ENCODE assay signal across 9 cellular contexts in genomic region chr1:2290171-2290578, GRCh38.
DNase-seq lines count a peak whose midpoint lies in the region; ATAC-seq, FAIRE-seq and TF ChIP-seq lines count a peak whose summit lies in the region.
"Had no signal": no experiment of that assay in that cellular context is flagged by ENCODE, and none has a peak within 500 bp of the region (broad histone marks: within the 10 kb centered on the region; RNA-seq: fewer than 3 reads in every experiment).

No MANE protein-coding gene starts in this region.

- no peaks in the 10 kb centered on the region for H3K9me3 ChIP-seq in BLaER1 treated with 17β-estradiol and CSF1 and Interleukin-3, amounts not matched to agents 10 nM and 100 nM (replicated peaks in 1 of 11)
- H3K9me3 ChIP-seq in heart right ventricle (no peaks in the 10 kb centered on the region), tibial artery (no peaks in the 10 kb centered on the region), hepatocyte (ENCODE audit: low read depth) (no peaks in the 10 kb centered on the region)

- H3K27me3 ChIP-seq in BLaER1 treated with 17β-estradiol and CSF1 and Interleukin-3, amounts not matched to agents 10 nM and 100 nM = peaks cover 0 to 52% (median 26%) of the 10 kb centered on the region in 11 experiments; a peak in 14 of 22 replicates
- no peaks in the 10 kb centered on the region for H3K27me3 ChIP-seq in heart right ventricle
- no peaks in the 10 kb centered on the region for H3K27me3 ChIP-seq in tibial artery
- H3K27me3 ChIP-seq in hepatocyte = no peaks in the 10 kb centered on the region

- H4K20me1 ChIP-seq in BLaER1 treated with 17β-estradiol and CSF1 and Interleukin-3, amounts not matched to agents 10 nM and 100 nM = peaks cover 71 to 96% (median 80%) of the 10 kb centered on the region in 11 experiments
- peaks cover 82% of the 10 kb centered on the region for H4K20me1 ChIP-seq in hepatocyte (ENCODE audit: insufficient read depth, poor library complexity, severe bottlenecking)

- WGBS in heart right ventricle, 2 donors = 43 to 62% methylated on average over 7 of the region's 7 CpGs
- 78% methylated on average over 7 of the region's 7 CpGs for WGBS in hepatocyte (ENCODE audit: low lambda C conversion rate, missing lambda C conversion rate)

- ATAC-seq in GM21529 (IDR thresholded peaks at IDR 0.05; ENCODE audit: unreplicated experiment) (peak; percentile 24), heart right ventricle (peak; percentile 7 to 28 (median 13)), HG02970 (IDR thresholded peaks at IDR 0.05; ENCODE audit: low FRiP score, unreplicated experiment) (no peak)

- no peak for FAIRE-seq in GM19239 (lab: Jason Lieb, UNC)
- FAIRE-seq: colon had no signal

- peaks cover 0 to 22% (median 0%) of the 10 kb centered on the region in 11 experiments; a peak in 5 of 22 replicates for H3K36me3 ChIP-seq in BLaER1 treated with 17β-estradiol and CSF1 and Interleukin-3, amounts not matched to agents 10 nM and 100 nM
- peaks cover 0 to 2% (median 0%) of the 10 kb centered on the region in 9 donors for H3K36me3 ChIP-seq in heart right ventricle
- H3K36me3 ChIP-seq in tibial artery = no peaks in the 10 kb centered on the region
- no peaks in the 10 kb centered on the region for H3K36me3 ChIP-seq in hepatocyte (replicated peaks; ENCODE audit: insufficient read depth, low read depth)

- TF ChIP-seq CTCF in heart right ventricle (IDR thresholded peaks at IDR 0.05) (no peak), tibial artery (IDR thresholded peaks at IDR 0.05) (no peak), hepatocyte (IDR thresholded peaks at IDR 0.05; ENCODE audit: poor library complexity) (no peak)

- H3K4me2 ChIP-seq in BLaER1 treated with 17β-estradiol and CSF1 and Interleukin-3, amounts not matched to agents 10 nM and 100 nM = peak overlapping the region; percentile 87 to 100 (median 97)
- no peak overlapping the region for H3K4me2 ChIP-seq in hepatocyte

- H3K27ac ChIP-seq in BLaER1 treated with 17β-estradiol and CSF1 and Interleukin-3, amounts not matched to agents 10 nM and 100 nM = peak overlapping the region; percentile 69 to 98 (median 90); a peak in 21 of 22 replicates
- peak overlapping the region; percentile 56 to 93 (median 77) for H3K27ac ChIP-seq in heart right ventricle
- peak overlapping the region; percentile 59 to 62 for H3K27ac ChIP-seq in tibial artery
- H3K27ac ChIP-seq in hepatocyte = no peak overlapping the region

- H3K79me2 ChIP-seq in hepatocyte = peaks cover 99% of the 10 kb centered on the region

- H2AFZ ChIP-seq in hepatocyte = no peak overlapping the region

- peaks cover 67 to 97% (median 80%) of the 10 kb centered on the region in 10 experiments for H3K4me1 ChIP-seq in BLaER1 treated with 17β-estradiol and CSF1 and Interleukin-3, amounts not matched to agents 10 nM and 100 nM
- peaks cover 42 to 92% (median 78%) of the 10 kb centered on the region in 9 donors for H3K4me1 ChIP-seq in heart right ventricle
- H3K4me1 ChIP-seq in tibial artery = peaks cover 9 to 94% (median 80%) of the 10 kb centered on the region in 4 donors
- no peaks in the 10 kb centered on the region for H3K4me1 ChIP-seq in hepatocyte (ENCODE audit: insufficient read depth)

- intact Hi-C loops in heart right ventricle (cut with DNase I) = loop anchor here in 1 of 10 donors (10.0 kb wide), 1 partner anchor 55 kb away; no protein-coding TSS in a partner anchor
- intact Hi-C loops in tibial artery (cut with DNase I; ENCODE audit: low total_unique reads) = no loop called here

- DNase-seq in T1000 (lab: John Stamatoyannopoulos, UW) (peak; percentile 34), heart right ventricle (no peak), tibial artery (no peak), GM19239 (ENCODE audit: insufficient read length, low spot score) (no peak), hepatocyte (ENCODE audit: low spot score) (no peak)

- H3K9ac ChIP-seq in BLaER1 treated with 17β-estradiol and CSF1 and Interleukin-3, amounts not matched to agents 10 nM and 100 nM = peak overlapping the region; percentile 70 to 89 (median 81)

- peak overlapping the region; percentile 2 to 57 (median 42); a peak in 16 of 20 replicates for H3K4me3 ChIP-seq in BLaER1 treated with 17β-estradiol and CSF1 and Interleukin-3, amounts not matched to agents 10 nM and 100 nM
- H3K4me3 ChIP-seq in heart right ventricle = peak overlapping the region in 8 of 10 donors; percentile 17 to 44 (median 31)
- peak overlapping the region; percentile 34 to 45 for H3K4me3 ChIP-seq in tibial artery
- H3K4me3 ChIP-seq in hepatocyte = no peak overlapping the region

- no peaks in the 10 kb centered on the region for H3K9me2 ChIP-seq in hepatocyte (replicated peaks; ENCODE audit: insufficient read depth)
